In genomic region chr7:73842248-73842895, GRCh38 we compare ENCODE assay signal across 8 cellular contexts. TPM values are rescaled to one million over a fixed set of nuclear protein-coding genes. Genes with fewer than 3 reads are reported as not detected.
A peak's percentile ranks its signal among the peaks of the same experiment; 100 is the strongest.
DNase-seq lines count a peak whose midpoint lies in the region; ATAC-seq and TF ChIP-seq lines count a peak whose summit lies in the region.

A gene with protein sequence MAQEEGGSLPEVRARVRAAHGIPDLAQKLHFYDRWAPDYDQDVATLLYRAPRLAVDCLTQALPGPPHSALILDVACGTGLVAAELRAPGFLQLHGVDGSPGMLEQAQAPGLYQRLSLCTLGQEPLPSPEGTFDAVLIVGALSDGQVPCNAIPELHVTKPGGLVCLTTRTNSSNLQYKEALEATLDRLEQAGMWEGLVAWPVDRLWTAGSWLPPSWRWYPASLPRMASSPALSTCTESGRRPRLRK (minus strand): TSS chr7:73842516. CDS start chr7:73842140, 376 bp downstream.

- H3K36me3 Mint-ChIP-seq in neural crest cell (ENCODE audit: low read depth): no peaks in the 10 kb centered on the region

- H3K27ac ChIP-seq in RWPE2 (ENCODE audit: poor library complexity, severe bottlenecking) (peak within 1 kb of the TSS; percentile 55), stomach (peak within 1 kb of the TSS; percentile 44 to 78 (median 73))

- no peak for TF ChIP-seq POLR2A in stomach (IDR thresholded peaks at IDR 0.05)

- peak; percentile 85 for ATAC-seq in RWPE2 (ENCODE audit: low read depth)

- peaks cover 5% of the 10 kb centered on the region for H3K4me1 Mint-ChIP-seq in neural crest cell

- no peak for TF ChIP-seq CTCF in RWPE2 (IDR thresholded peaks at IDR 0.05; ENCODE audit: poor library complexity, severe bottlenecking)
- TF ChIP-seq CTCF in neural crest cell (conservative IDR thresholded peaks at IDR 0.05): no peak
- TF ChIP-seq CTCF in stomach (IDR thresholded peaks at IDR 0.05): no peak

- peak within 1 kb of the TSS; percentile 93 for H3K4me3 Mint-ChIP-seq in neural crest cell

- H3K4me3 ChIP-seq in RWPE2 (ENCODE audit: severe bottlenecking) (peak within 1 kb of the TSS; percentile 38), stomach (peak within 1 kb of the TSS; percentile 48 to 62 (median 60))

- H3K36me3 ChIP-seq in RWPE2 (ENCODE audit: low read depth) (no peaks in the 10 kb centered on the region), stomach (no peaks in the 10 kb centered on the region)

- H3K4me1 ChIP-seq in RWPE2 (ENCODE audit: insufficient read depth, poor library complexity, severe bottlenecking) (peaks cover 16% of the 10 kb centered on the region), stomach (peaks cover 5 to 15% (median 10%) of the 10 kb centered on the region in 4 donors)

- DNase-seq in EL (peak; percentile 93), H4 (ENCODE audit: low spot score) (peak; percentile 96), LoVo (ENCODE audit: low spot score) (peak; percentile 99), RWPE2 (ENCODE audit: low spot score) (peak; percentile 94), fibroblast of the conjunctiva (ENCODE audit: low read depth) (peak; percentile 91), neural crest cell (ENCODE audit: low read depth, low spot score) (peak; percentile 87), stomach (peak; percentile 94)
- peak; percentile 85 for DNase-seq in activated effector memory CD4-positive, alpha-beta T cell treated with Interleukin-2 at 50 U/mL for 16 hours

- H3K9me3 Mint-ChIP-seq in neural crest cell: no peaks in the 10 kb centered on the region

- WGBS in stomach, 5 donors: 0 to 2% (median 1%) methylated on average over 4 to 33 of the region's 35 CpGs

- no peaks in the 10 kb centered on the region for H3K27me3 Mint-ChIP-seq in neural crest cell (ENCODE audit: low read depth)

- H3K27me3 ChIP-seq in RWPE2 (ENCODE audit: insufficient read depth, poor library complexity, severe bottlenecking) (no peaks in the 10 kb centered on the region), stomach (peaks cover 0 to 10% (median 0%) of the 10 kb centered on the region in 3 donors)

- peak within 1 kb of the TSS; percentile 97 for H3K27ac Mint-ChIP-seq in neural crest cell (ENCODE audit: unreplicated experiment)

- no peaks in the 10 kb centered on the region for H3K9me3 ChIP-seq in RWPE2 (ENCODE audit: severe bottlenecking)
- no peaks in the 10 kb centered on the region for H3K9me3 ChIP-seq in stomach

- intact Hi-C loops in stomach (cut with DNase I; ENCODE audit: low total_unique reads): no loop called here

- TF ChIP-seq EP300 in stomach (IDR thresholded peaks at IDR 0.05): no peak

RNA-seq across cellular contexts. Expression of the gene that starts here (rescaled TPM):
- 0.48 and 3.3 TPM in 2 replicates for total RNA-seq in H4 (2014; rRNA removed; shearing (Covaris generic))
- total RNA-seq in neural crest cell (1.7 and 2.3 TPM in 2 replicates), stomach (1 to 10 TPM in 2 of 5 donors, under 1 TPM in 1, not detected in 2; 0.87 to 4.8 (median 3.0) TPM)
- polyA plus RNA-seq in stomach: under 1 TPM in 1 of 3 donors, not detected in 2; 0.80 TPM

Comparison
In these comparisons a context has a peak if more than half of its experiments do, and no peak if none do; other contexts are left out.
1. Peak in every context shown above with its lines: DNase-seq, ATAC-seq, H3K4me3 ChIP-seq and H3K27ac ChIP-seq.